1 cellular context compared by ENCODE assay signal in genomic region chr1:233132445-233132844, GRCh38.
TF ChIP-seq lines count a peak whose summit lies in the region.

No MANE protein-coding gene starts in this region.

TF ChIP-seq in IMR-90, 13 proteins besides CTCF, POLR2A, EP300 and RAD21 (continued from another document):
- no peak for TF ChIP-seq ELK1 (IDR thresholded peaks at IDR 0.05; ENCODE audit: borderline replicate concordance, low read depth, low read length)
- TF ChIP-seq FOS (IDR thresholded peaks at IDR 0.05; ENCODE audit: low read depth, low read length): no peak
- TF ChIP-seq SMC3 (IDR thresholded peaks at IDR 0.05; ENCODE audit: low read depth, low read length): no peak
- TF ChIP-seq RCOR1 (IDR thresholded peaks at IDR 0.05; ENCODE audit: insufficient replicate concordance, low read length): no peak
TF ChIP-seq in IMR-90: peak in this region for 0.
